ENCODE assay signal across 1 cellular context in the genomic region with DNA sequence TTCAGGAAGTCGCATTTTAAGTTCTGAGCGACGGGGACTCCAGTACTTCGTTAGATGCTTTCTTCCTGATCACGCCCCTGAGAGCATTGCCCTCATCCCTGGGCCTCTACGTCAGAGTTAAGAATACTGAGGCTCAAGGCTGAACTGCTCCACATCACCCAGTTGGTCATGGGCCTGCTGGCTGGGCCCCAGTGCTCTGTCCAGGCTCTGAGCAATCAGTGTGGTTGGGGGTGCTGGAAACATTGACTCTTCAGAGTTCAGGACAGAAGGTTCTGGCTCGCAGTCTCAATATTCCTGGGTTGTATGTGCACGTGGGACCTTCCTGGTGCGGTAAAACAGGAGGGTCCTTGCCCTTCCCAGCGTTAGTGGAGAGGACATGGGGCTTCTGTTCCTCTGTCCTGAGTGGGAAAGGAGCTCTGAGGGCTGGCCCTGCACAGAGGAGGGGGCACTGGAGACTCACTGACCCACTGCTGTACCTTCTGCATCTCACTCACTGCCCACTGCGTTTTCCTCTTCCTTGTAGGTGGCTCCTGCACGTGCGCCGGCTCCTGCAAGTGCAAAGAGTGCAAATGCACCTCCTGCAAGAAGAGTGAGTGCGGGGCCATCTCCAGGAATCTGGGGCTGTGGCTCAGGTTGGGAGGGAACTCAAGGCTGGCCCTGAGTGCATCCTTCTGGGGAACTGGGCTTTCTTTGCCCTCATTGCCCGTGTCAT.
A peak's percentile ranks its signal among the peaks of the same experiment; 100 is the strongest.
TF ChIP-seq lines count a peak whose summit lies in the region.

No MANE protein-coding gene starts in this region.

TF ChIP-seq in HepG2, 621 proteins besides CTCF, POLR2A, EP300 and RAD21 (continued from another document):
- TF ChIP-seq ZNF646 (CRISPR knock-in tag; IDR thresholded peaks at IDR 0.05) (no peak), ZNF75D (CRISPR knock-in tag; IDR thresholded peaks at IDR 0.05; ENCODE audit: borderline replicate concordance) (no peak), ZNF569 (CRISPR knock-in tag; IDR thresholded peaks at IDR 0.05; ENCODE audit: borderline replicate concordance) (no peak), RBFOX2 (IDR thresholded peaks at IDR 0.05; ENCODE audit: low read depth, low read length) (no peak), MAFF (IDR thresholded peaks at IDR 0.05; ENCODE audit: low read depth, low read length) (no peak), ZNF451 (CRISPR knock-in tag; IDR thresholded peaks at IDR 0.05) (0 out of 2 replicates have a peak, but pooled peaks have one; percentile 10), NFE2L2 (IDR thresholded peaks at IDR 0.05; ENCODE audit: low read length) (no peak), HDAC6 (IDR thresholded peaks at IDR 0.05; ENCODE audit: low read depth, low read length) (no peak), ZNF782 (CRISPR knock-in tag; IDR thresholded peaks at IDR 0.05; ENCODE audit: borderline replicate concordance) (no peak), SATB2 (CRISPR knock-in tag; IDR thresholded peaks at IDR 0.05) (no peak), ZNF232 (CRISPR knock-in tag; IDR thresholded peaks at IDR 0.05; ENCODE audit: borderline replicate concordance) (no peak), MLX (CRISPR knock-in tag; IDR thresholded peaks at IDR 0.05) (no peak), ELF3 (CRISPR knock-in tag; IDR thresholded peaks at IDR 0.05) (0 out of 2 replicates have a peak, but pooled peaks have one; percentile 30), CENPT (CRISPR knock-in tag; IDR thresholded peaks at IDR 0.05; ENCODE audit: low read depth) (no peak), ZFP36 (IDR thresholded peaks at IDR 0.05; ENCODE audit: borderline replicate concordance, low read depth, low read length, partially characterized antibody) (no peak), PCBP2 (optimal IDR thresholded peaks at IDR 0.05; ENCODE audit: low read depth, low read length, poor library complexity, severe bottlenecking) (no peak)
- TF ChIP-seq, protein P1, sequence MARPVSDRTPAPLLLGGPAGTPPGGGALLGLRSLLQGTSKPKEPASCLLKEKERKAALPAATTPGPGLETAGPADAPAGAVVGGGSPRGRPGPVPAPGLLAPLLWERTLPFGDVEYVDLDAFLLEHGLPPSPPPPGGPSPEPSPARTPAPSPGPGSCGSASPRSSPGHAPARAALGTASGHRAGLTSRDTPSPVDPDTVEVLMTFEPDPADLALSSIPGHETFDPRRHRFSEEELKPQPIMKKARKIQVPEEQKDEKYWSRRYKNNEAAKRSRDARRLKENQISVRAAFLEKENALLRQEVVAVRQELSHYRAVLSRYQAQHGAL (CRISPR knock-in tag; IDR thresholded peaks at IDR 0.05; ENCODE audit: not compliant biosample characterization) = no peak
- TF ChIP-seq, protein P2, sequence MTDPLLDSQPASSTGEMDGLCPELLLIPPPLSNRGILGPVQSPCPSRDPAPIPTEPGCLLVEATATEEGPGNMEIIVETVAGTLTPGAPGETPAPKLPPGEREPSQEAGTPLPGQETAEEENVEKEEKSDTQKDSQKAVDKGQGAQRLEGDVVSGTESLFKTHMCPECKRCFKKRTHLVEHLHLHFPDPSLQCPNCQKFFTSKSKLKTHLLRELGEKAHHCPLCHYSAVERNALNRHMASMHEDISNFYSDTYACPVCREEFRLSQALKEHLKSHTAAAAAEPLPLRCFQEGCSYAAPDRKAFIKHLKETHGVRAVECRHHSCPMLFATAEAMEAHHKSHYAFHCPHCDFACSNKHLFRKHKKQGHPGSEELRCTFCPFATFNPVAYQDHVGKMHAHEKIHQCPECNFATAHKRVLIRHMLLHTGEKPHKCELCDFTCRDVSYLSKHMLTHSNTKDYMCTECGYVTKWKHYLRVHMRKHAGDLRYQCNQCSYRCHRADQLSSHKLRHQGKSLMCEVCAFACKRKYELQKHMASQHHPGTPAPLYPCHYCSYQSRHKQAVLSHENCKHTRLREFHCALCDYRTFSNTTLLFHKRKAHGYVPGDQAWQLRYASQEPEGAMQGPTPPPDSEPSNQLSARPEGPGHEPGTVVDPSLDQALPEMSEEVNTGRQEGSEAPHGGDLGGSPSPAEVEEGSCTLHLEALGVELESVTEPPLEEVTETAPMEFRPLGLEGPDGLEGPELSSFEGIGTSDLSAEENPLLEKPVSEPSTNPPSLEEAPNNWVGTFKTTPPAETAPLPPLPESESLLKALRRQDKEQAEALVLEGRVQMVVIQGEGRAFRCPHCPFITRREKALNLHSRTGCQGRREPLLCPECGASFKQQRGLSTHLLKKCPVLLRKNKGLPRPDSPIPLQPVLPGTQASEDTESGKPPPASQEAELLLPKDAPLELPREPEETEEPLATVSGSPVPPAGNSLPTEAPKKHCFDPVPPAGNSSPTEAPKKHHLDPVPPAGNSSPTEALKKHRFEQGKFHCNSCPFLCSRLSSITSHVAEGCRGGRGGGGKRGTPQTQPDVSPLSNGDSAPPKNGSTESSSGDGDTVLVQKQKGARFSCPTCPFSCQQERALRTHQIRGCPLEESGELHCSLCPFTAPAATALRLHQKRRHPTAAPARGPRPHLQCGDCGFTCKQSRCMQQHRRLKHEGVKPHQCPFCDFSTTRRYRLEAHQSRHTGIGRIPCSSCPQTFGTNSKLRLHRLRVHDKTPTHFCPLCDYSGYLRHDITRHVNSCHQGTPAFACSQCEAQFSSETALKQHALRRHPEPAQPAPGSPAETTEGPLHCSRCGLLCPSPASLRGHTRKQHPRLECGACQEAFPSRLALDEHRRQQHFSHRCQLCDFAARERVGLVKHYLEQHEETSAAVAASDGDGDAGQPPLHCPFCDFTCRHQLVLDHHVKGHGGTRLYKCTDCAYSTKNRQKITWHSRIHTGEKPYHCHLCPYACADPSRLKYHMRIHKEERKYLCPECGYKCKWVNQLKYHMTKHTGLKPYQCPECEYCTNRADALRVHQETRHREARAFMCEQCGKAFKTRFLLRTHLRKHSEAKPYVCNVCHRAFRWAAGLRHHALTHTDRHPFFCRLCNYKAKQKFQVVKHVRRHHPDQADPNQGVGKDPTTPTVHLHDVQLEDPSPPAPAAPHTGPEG (CRISPR knock-in tag; IDR thresholded peaks at IDR 0.05) = no peak
- TF ChIP-seq, protein P3, sequence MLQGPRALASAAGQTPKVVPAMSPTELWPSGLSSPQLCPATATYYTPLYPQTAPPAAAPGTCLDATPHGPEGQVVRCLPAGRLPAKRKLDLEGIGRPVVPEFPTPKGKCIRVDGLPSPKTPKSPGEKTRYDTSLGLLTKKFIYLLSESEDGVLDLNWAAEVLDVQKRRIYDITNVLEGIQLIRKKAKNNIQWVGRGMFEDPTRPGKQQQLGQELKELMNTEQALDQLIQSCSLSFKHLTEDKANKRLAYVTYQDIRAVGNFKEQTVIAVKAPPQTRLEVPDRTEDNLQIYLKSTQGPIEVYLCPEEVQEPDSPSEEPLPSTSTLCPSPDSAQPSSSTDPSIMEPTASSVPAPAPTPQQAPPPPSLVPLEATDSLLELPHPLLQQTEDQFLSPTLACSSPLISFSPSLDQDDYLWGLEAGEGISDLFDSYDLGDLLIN (CRISPR knock-in tag; IDR thresholded peaks at IDR 0.05; ENCODE audit: borderline replicate concordance) = no peak
- TF ChIP-seq, protein P4, sequence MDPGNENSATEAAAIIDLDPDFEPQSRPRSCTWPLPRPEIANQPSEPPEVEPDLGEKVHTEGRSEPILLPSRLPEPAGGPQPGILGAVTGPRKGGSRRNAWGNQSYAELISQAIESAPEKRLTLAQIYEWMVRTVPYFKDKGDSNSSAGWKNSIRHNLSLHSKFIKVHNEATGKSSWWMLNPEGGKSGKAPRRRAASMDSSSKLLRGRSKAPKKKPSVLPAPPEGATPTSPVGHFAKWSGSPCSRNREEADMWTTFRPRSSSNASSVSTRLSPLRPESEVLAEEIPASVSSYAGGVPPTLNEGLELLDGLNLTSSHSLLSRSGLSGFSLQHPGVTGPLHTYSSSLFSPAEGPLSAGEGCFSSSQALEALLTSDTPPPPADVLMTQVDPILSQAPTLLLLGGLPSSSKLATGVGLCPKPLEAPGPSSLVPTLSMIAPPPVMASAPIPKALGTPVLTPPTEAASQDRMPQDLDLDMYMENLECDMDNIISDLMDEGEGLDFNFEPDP (CRISPR knock-in tag; conservative IDR thresholded peaks at IDR 0.05) = no peak
- TF ChIP-seq, protein P5, sequence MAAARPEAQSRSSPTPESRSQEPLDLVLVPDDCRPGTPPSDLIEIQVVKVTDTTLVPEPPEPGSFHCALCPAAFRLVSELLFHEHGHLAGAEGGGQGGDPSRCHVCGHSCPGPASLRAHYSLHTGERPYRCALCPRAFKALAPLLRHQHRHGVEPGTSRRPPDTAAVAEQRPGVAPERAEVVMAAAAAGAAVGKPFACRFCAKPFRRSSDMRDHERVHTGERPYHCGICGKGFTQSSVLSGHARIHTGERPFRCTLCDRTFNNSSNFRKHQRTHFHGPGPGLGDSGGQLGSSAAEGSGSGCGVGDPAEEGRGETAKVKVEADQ (CRISPR knock-in tag; IDR thresholded peaks at IDR 0.05; ENCODE audit: borderline replicate concordance) = no peak
- TF ChIP-seq, protein P6, sequence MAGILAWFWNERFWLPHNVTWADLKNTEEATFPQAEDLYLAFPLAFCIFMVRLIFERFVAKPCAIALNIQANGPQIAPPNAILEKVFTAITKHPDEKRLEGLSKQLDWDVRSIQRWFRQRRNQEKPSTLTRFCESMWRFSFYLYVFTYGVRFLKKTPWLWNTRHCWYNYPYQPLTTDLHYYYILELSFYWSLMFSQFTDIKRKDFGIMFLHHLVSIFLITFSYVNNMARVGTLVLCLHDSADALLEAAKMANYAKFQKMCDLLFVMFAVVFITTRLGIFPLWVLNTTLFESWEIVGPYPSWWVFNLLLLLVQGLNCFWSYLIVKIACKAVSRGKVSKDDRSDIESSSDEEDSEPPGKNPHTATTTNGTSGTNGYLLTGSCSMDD (CRISPR knock-in tag; IDR thresholded peaks at IDR 0.05) = no peak
